Comparison of ENCODE assay signal across 14 cellular contexts in genomic region chr3:173893835-173894234, GRCh38.
DNase-seq lines count a peak whose midpoint lies in the region; ATAC-seq, FAIRE-seq and TF ChIP-seq lines count a peak whose summit lies in the region.
"Had no signal": no experiment of that assay in that cellular context is flagged by ENCODE, and none has a peak within 500 bp of the region (broad histone marks: within the 10 kb centered on the region; RNA-seq: fewer than 3 reads in every experiment).

No MANE protein-coding gene starts in this region.

- H3K79me2 ChIP-seq in GM23248 (ENCODE audit: insufficient read depth) (no peaks in the 10 kb centered on the region), GM12878 (ENCODE audit: control insufficient read depth, insufficient read depth, low read length) (no peaks in the 10 kb centered on the region)

- no TSS peak for BruUV-seq in GM12878 (replicated peaks; lab: Mats Ljungman, UMichigan)

- DNase-seq in ELR (ENCODE audit: low read depth): peak; percentile 10
- peak; percentile 23 for DNase-seq in GM23248
- DNase-seq in NB4 (ENCODE audit: low read depth): peak; percentile 7
- no peak for DNase-seq in GM12878 (ENCODE audit: low read depth, low spot score)
- DNase-seq in foreskin fibroblast: no peak
- DNase-seq in T-helper 2 cell treated with Interferon-gamma antibody and Interleukin-4, amounts not matched to agents 5 μg/mL and 100 μg/mL, for 36 hours (ENCODE audit: low spot score): no peak
- DNase-seq: C1 segment of cervical spinal cord; Calu3; CD4-positive, alpha-beta T cell; DMS 273 treated with DMSO at 0.1 percent for 48 hours had no signal

- in situ Hi-C loops in GM23248 (cut with MboI) (no loop called here), GM12878 (cut with MboI) (no loop called here)

- SMC1A ChIA-PET in GM12878 (lab: Charles Lee; ENCODE audit: uncharacterized antibody, unreplicated experiment): no interaction called here

- H3K4me1 ChIP-seq in GM23248 (ENCODE audit: insufficient read depth) (peaks cover 45% of the 10 kb centered on the region), GM12878 (ENCODE audit: control insufficient read depth, insufficient read depth, low read length) (no peaks in the 10 kb centered on the region)

- no peak overlapping the region for H3K4me2 ChIP-seq in GM23248 (ENCODE audit: unreplicated experiment)
- H3K4me2 ChIP-seq in GM12878 (ENCODE audit: control insufficient read depth, insufficient read depth): no peak overlapping the region

- TF ChIP-seq EP300 in GM12878 (IDR thresholded peaks at IDR 0.05; ENCODE audit: borderline replicate concordance in 1 of 2, control insufficient read depth in 1 of 2, low read depth in 2 of 2, low read length in 2 of 2): no peak

- no peak overlapping the region for H3K4me3 Mint-ChIP-seq in T-helper 2 cell treated with Interferon-gamma antibody and Interleukin-4, amounts not matched to agents 5 μg/mL and 100 μg/mL, for 36 hours
- H3K4me3 Mint-ChIP-seq: B cell; CD4-positive, alpha-beta T cell had no signal

- H3K9ac ChIP-seq in GM23248: no peak overlapping the region
- no peak overlapping the region for H3K9ac ChIP-seq in GM12878 (ENCODE audit: control insufficient read depth, insufficient read depth, low read length)

- peaks cover 40% of the 10 kb centered on the region for H3F3A ChIP-seq in GM23248 (ENCODE audit: insufficient read depth)

- H3K9me3 ChIP-seq in GM23248 (ENCODE audit: low read depth) (no peaks in the 10 kb centered on the region), GM12878 (replicated peaks; ENCODE audit: control insufficient read depth, insufficient read depth, low read length) (no peaks in the 10 kb centered on the region)

- H3K36me3 Mint-ChIP-seq in T-helper 2 cell treated with Interferon-gamma antibody and Interleukin-4, amounts not matched to agents 5 μg/mL and 100 μg/mL, for 36 hours (ENCODE audit: low read depth): no peaks in the 10 kb centered on the region

- RAD21 ChIA-PET in GM12878 (lab: Charles Lee; ENCODE audit: unreplicated experiment): no interaction called here

- H3K27ac Mint-ChIP-seq in T-helper 2 cell treated with Interferon-gamma antibody and Interleukin-4, amounts not matched to agents 5 μg/mL and 100 μg/mL, for 36 hours: no peak overlapping the region
- H3K27ac Mint-ChIP-seq: B cell; CD4-positive, alpha-beta T cell had no signal

- no peak overlapping the region for H2AFZ ChIP-seq in GM23248
- H2AFZ ChIP-seq in GM12878 (ENCODE audit: control insufficient read depth, low read depth, low read length): no peak overlapping the region

- no peaks in the 10 kb centered on the region for H3K4me1 Mint-ChIP-seq in T-helper 2 cell treated with Interferon-gamma antibody and Interleukin-4, amounts not matched to agents 5 μg/mL and 100 μg/mL, for 36 hours (ENCODE audit: low read depth)
- H3K4me1 Mint-ChIP-seq: B cell had no signal

- H3K27me3 Mint-ChIP-seq in T-helper 2 cell treated with Interferon-gamma antibody and Interleukin-4, amounts not matched to agents 5 μg/mL and 100 μg/mL, for 36 hours (ENCODE audit: low read depth): no peaks in the 10 kb centered on the region
- H3K27me3 Mint-ChIP-seq: B cell; CD4-positive, alpha-beta T cell had no signal

- H3K9me3 Mint-ChIP-seq in T-helper 2 cell treated with Interferon-gamma antibody and Interleukin-4, amounts not matched to agents 5 μg/mL and 100 μg/mL, for 36 hours: no peaks in the 10 kb centered on the region

- H4K20me1 ChIP-seq in GM23248 (ENCODE audit: insufficient read depth) (no peaks in the 10 kb centered on the region), GM12878 (ENCODE audit: control insufficient read depth, insufficient read depth) (no peaks in the 10 kb centered on the region)

- ATAC-seq in GM12878 (no peak), GM18520 (IDR thresholded peaks at IDR 0.05; ENCODE audit: unreplicated experiment) (no peak)

- TF ChIP-seq CTCF in NB4 (IDR thresholded peaks at IDR 0.05; ENCODE audit: low read depth, low read length): no peak
- TF ChIP-seq CTCF in GM12878 (IDR thresholded peaks at IDR 0.05 in 2 of 3, conservative IDR thresholded peaks at IDR 0.05 in 1 of 3; ENCODE audit: control insufficient read depth in 2 of 3, extremely low read depth in 1 of 3, insufficient read depth in 1 of 3, low read depth in 3 of 3, low read length in 3 of 3): no peak
- no peak for TF ChIP-seq CTCF in foreskin fibroblast (IDR thresholded peaks at IDR 0.05; ENCODE audit: low read depth, low read length)

- TF ChIP-seq POLR2A in NB4 (IDR thresholded peaks at IDR 0.05; ENCODE audit: extremely low read depth, insufficient read length) (no peak), GM12878 (IDR thresholded peaks at IDR 0.05; ENCODE audit: low read depth, low read length) (no peak)

- H3K27me3 ChIP-seq in GM23248 (replicated peaks; ENCODE audit: insufficient read depth) (no peaks in the 10 kb centered on the region), GM12878 (replicated peaks in 1 of 2; ENCODE audit: control insufficient read depth in 2 of 2, insufficient read depth in 2 of 2, low read length in 1 of 2) (no peaks in the 10 kb centered on the region)

- H3K27ac ChIP-seq in GM23248 (peak overlapping the region; percentile 55; the same call in 1 of the 2 replicates), GM12878 (ENCODE audit: control insufficient read depth, insufficient read depth) (no peak overlapping the region)

- CTCF ChIA-PET in GM12878 (lab: Yijun Ruan, JAX): no interaction called here

- 66 to 75% methylated on average over 2 of the region's 2 CpGs for WGBS in GM23248 (ENCODE audit: low coverage in 1 of 2, low lambda C conversion rate in 2 of 2, missing lambda C conversion rate in 2 of 2), 2 experiments
- whole genome bisulfite sequencing in GM12878 (ENCODE audit: insufficient coverage, insufficient replicate concordance, low lambda C conversion rate, missing lambda C conversion rate): 46% methylated on average over 2 of the region's 2 CpGs

- POLR2A ChIA-PET in GM12878 (lab: Charles Lee): no interaction called here

- H3K9me2 ChIP-seq in GM23248 (ENCODE audit: insufficient read depth): no peaks in the 10 kb centered on the region

- H3K4me3 ChIP-seq in GM23248 (no peak overlapping the region), NB4 (ENCODE audit: low read depth, low read length) (no peak overlapping the region), GM12878 (no peak overlapping the region), foreskin fibroblast (ENCODE audit: low read depth in 1 of 2, low read length in 2 of 2) (no peak overlapping the region)

- TF ChIP-seq RAD21 in GM12878 (IDR thresholded peaks at IDR 0.05; ENCODE audit: insufficient read depth, low read depth, low read length): no peak

- no peaks in the 10 kb centered on the region for H3K36me3 ChIP-seq in GM23248 (ENCODE audit: low read depth)
- no peaks in the 10 kb centered on the region for H3K36me3 ChIP-seq in GM12878 (ENCODE audit: control insufficient read depth in 2 of 2, insufficient read depth in 2 of 2, low read length in 1 of 2)

- intact Hi-C loops in GM12878 (cut with micrococcal nuclease; ENCODE audit: unreplicated experiment): no loop called here

- FAIRE-seq in GM12878 (lab: Jason Lieb, UNC): no peak
- FAIRE-seq: A204.1, GM12892 had no signal

TF ChIP-seq in GM12878, 131 proteins besides CTCF, POLR2A, EP300 and RAD21:
- TF ChIP-seq ESRRA (IDR thresholded peaks at IDR 0.05; ENCODE audit: low read length) (no peak), SPI1 (IDR thresholded peaks at IDR 0.05; ENCODE audit: borderline replicate concordance, insufficient read depth, low read depth, low read length) (peak; percentile 58; the same call in 1 of the 2 replicates)
TF ChIP-seq in GM12878: peak in this region for 1.

Comparison
In these comparisons a context has a peak if more than half of its experiments do, and no peak if none do; other contexts are left out.
1. DNase-seq: peak in ELR (single experiment), GM23248 (single experiment) and NB4 (single experiment); none in GM12878 (single experiment), foreskin fibroblast (0 of 2) and T-helper 2 cell treated with Interferon-gamma antibody and Interleukin-4, amounts not matched to agents 5 μg/mL and 100 μg/mL, for 36 hours (single experiment).